25 cellular contexts compared by ENCODE assay signal in genomic region chr19:7907122-7907521, GRCh38. TPM values are rescaled to one million over a fixed set of nuclear protein-coding genes. Genes with fewer than 3 reads are reported as not detected.
A peak's percentile ranks its signal among the peaks of the same experiment; 100 is the strongest.
DNase-seq lines count a peak whose midpoint lies in the region; ATAC-seq and TF ChIP-seq lines count a peak whose summit lies in the region.
"Had no signal": no experiment of that assay in that cellular context is flagged by ENCODE, and none has a peak within 500 bp of the region (broad histone marks: within the 10 kb centered on the region; RNA-seq: fewer than 3 reads in every experiment).

No MANE protein-coding gene starts in this region.

- WGBS in heart left ventricle, 4 donors: 93 to 95% (median 94%) methylated on average over 19 of the region's 19 CpGs

- ATAC-seq in Right ventricle myocardium inferior (no peak), heart left ventricle (no peak), HG02571 (IDR thresholded peaks at IDR 0.05; ENCODE audit: unreplicated experiment) (no peak)
- no peak for ATAC-seq in central memory CD8-positive, alpha-beta T cell (replicated peaks; ENCODE audit: extremely low read depth, poor library complexity, severe bottlenecking)
- ATAC-seq: A549, GM23338, left lobe of liver, Panc1, psoas muscle had no signal

- H3K27me3 ChIP-seq in heart left ventricle: no peaks in the 10 kb centered on the region
- H3K27me3 ChIP-seq in osteoblast (ENCODE audit: insufficient read depth, low read length): no peaks in the 10 kb centered on the region
- H3K27me3 ChIP-seq: BE2C, dorsolateral prefrontal cortex, SJSA1 had no signal

- H3K36me3 ChIP-seq in heart left ventricle (peaks cover 12 to 44% (median 24%) of the 10 kb centered on the region in 9 donors), osteoblast (ENCODE audit: insufficient read depth, low read length) (peaks cover 11% of the 10 kb centered on the region)

- peaks cover 42% of the 10 kb centered on the region for H3K36me3 Mint-ChIP-seq in central memory CD8-positive, alpha-beta T cell (ENCODE audit: insufficient read depth)

- H3K4me3 Mint-ChIP-seq in central memory CD8-positive, alpha-beta T cell: no peak overlapping the region
- H3K4me3 Mint-ChIP-seq: activated T-cell treated with anti-CD3 and anti-CD28 coated beads, Interleukin-2, amount 50 U/mL, for 24 hours; GM23338; neural crest cell had no signal

- no peak for TF ChIP-seq CTCF in heart left ventricle (IDR thresholded peaks at IDR 0.05)
- no peak for TF ChIP-seq CTCF in osteoblast (IDR thresholded peaks at IDR 0.05; ENCODE audit: extremely low read depth, low read depth, low read length)

- peaks cover 42% of the 10 kb centered on the region for H3K4me1 Mint-ChIP-seq in central memory CD8-positive, alpha-beta T cell

- peaks cover 49% of the 10 kb centered on the region for H3K79me2 ChIP-seq in osteoblast (ENCODE audit: insufficient read depth, low read length)

- H3K9me3 ChIP-seq in heart left ventricle (no peaks in the 10 kb centered on the region), osteoblast (ENCODE audit: low read depth, low read length) (no peaks in the 10 kb centered on the region)
- H3K9me3 ChIP-seq: A549, BE2C, psoas muscle, SJSA1 had no signal

- no peak for TF ChIP-seq POLR2A in heart left ventricle (IDR thresholded peaks at IDR 0.05)

- intact Hi-C loops in Right ventricle myocardium inferior (cut with DNase I): no loop called here
- intact Hi-C loops in heart left ventricle (cut with DNase I): loop anchor here in 2 of 10 donors (10.0 kb wide), 2 partner anchors 52 to 252 kb away; no protein-coding TSS in a partner anchor

- DNase-seq in Right ventricle myocardium inferior (ENCODE audit: missing footprints) (peak; percentile 63), heart left ventricle (no peak), osteoblast (ENCODE audit: insufficient read length, low spot score, missing footprints) (peak; percentile 64), NK-92 (lab: John Stamatoyannopoulos, UW; ENCODE audit: unreplicated experiment) (no peak)
- no peak for DNase-seq in central memory CD8-positive, alpha-beta T cell (ENCODE audit: low spot score in 2 of 2)
- DNase-seq: activated naive CD4-positive, alpha-beta T cell treated with Interleukin-2 at 50 U/mL for 16 hours; activated T-cell treated with anti-CD3 and anti-CD28 coated beads, Interleukin-2, amount 50 U/mL, for 24 hours; BE2C; COR-L47; dorsolateral prefrontal cortex; midbrain; NCI-H1417; NCI-H2081 treated with DMSO at 0.1 percent for 48 hours; NK-92 treated with Interleukin-12 subunit alpha and Interleukin-12 subunit beta, amount 100 ng/mL, for 24 hours; psoas muscle; T-helper 1 cell had no signal

- H3K27me3 Mint-ChIP-seq in central memory CD8-positive, alpha-beta T cell: no peaks in the 10 kb centered on the region
- H3K27me3 Mint-ChIP-seq: activated T-cell treated with anti-CD3 and anti-CD28 coated beads, Interleukin-2, amount 50 U/mL, for 24 hours had no signal

- no peak overlapping the region for H3K4me3 ChIP-seq in heart left ventricle
- no peak overlapping the region for H3K4me3 ChIP-seq in osteoblast (ENCODE audit: insufficient read depth, low read length)
- H3K4me3 ChIP-seq: A549, dorsolateral prefrontal cortex, GM23338, psoas muscle, SJSA1 had no signal

- no peak overlapping the region for H3K27ac ChIP-seq in heart left ventricle
- H3K27ac ChIP-seq in osteoblast (ENCODE audit: low read depth, low read length): no peak overlapping the region
- H3K27ac ChIP-seq: A549, HL-60, psoas muscle, SJSA1 had no signal

- H3K9me3 Mint-ChIP-seq in central memory CD8-positive, alpha-beta T cell: no peaks in the 10 kb centered on the region
- H3K9me3 Mint-ChIP-seq: activated T-cell treated with anti-CD3 and anti-CD28 coated beads, Interleukin-2, amount 50 U/mL, for 24 hours; neural crest cell had no signal

- no peak overlapping the region for H3K4me2 ChIP-seq in osteoblast (ENCODE audit: insufficient read depth, low read length)
- H3K4me2 ChIP-seq: A549, GM23338 had no signal

- H3K27ac Mint-ChIP-seq in central memory CD8-positive, alpha-beta T cell (ENCODE audit: low read depth): peak overlapping the region; percentile 62
- H3K27ac Mint-ChIP-seq: activated T-cell treated with anti-CD3 and anti-CD28 coated beads, Interleukin-2, amount 50 U/mL, for 24 hours; GM23338 had no signal

- H3K4me1 ChIP-seq in heart left ventricle (peaks cover 0 to 61% (median 36%) of the 10 kb centered on the region in 12 donors), osteoblast (ENCODE audit: insufficient read depth, low read length) (peaks cover 16% of the 10 kb centered on the region)
- H3K4me1 ChIP-seq: BE2C had no signal

- H4K20me1 ChIP-seq in osteoblast (ENCODE audit: insufficient read depth, low read length): peaks cover 38% of the 10 kb centered on the region

- no peak overlapping the region for H2AFZ ChIP-seq in osteoblast (ENCODE audit: low read length)
- H2AFZ ChIP-seq: GM23338 had no signal

RNA-seq across cellular contexts. Expression of gene MAP2K7, which starts 3.4 kb away (rescaled TPM):
- 28.0 TPM for total RNA-seq in Right ventricle myocardium inferior
- total RNA-seq in heart left ventricle: 10 to 100 TPM; 11.6 to 26.6 (median 23.5) TPM
- polyA plus RNA-seq in heart left ventricle: 10 to 100 TPM; 22.2 to 35.5 TPM
- total RNA-seq in osteoblast: 12.4 and 14.8 TPM in 2 replicates

RNA-seq across cellular contexts. Expression of gene TGFBR3L, which starts 7.5 kb away (rescaled TPM):
- total RNA-seq in Right ventricle myocardium inferior (7.2 TPM), heart left ventricle (10 to 100 TPM in 2 of 9 donors, 1 to 10 TPM in 7; 3.6 to 41.2 (median 8.0) TPM), osteoblast (under 0.01 TPM in 1 of 2 replicates, not detected in the other)
- polyA plus RNA-seq in heart left ventricle: 1 to 10 TPM in 1 of 2 donors, under 1 TPM in 1; 0.76 to 3.5 TPM
- total RNA-seq: SJSA1, urinary bladder had no signal

RNA-seq across cellular contexts. Expression of gene SNAPC2, which starts 13.0 kb away (rescaled TPM):
- total RNA-seq in Right ventricle myocardium inferior (10.3 TPM), heart left ventricle (10 to 100 TPM in 4 of 9 donors, 1 to 10 TPM in 5; 6.8 to 16.7 (median 9.3) TPM), osteoblast (16.8 and 18.5 TPM in 2 replicates)
- 10 to 100 TPM; 10.4 to 28.9 TPM for polyA plus RNA-seq in heart left ventricle

RNA-seq across cellular contexts. Expression of gene LRRC8E, which starts 18.8 kb away (rescaled TPM):
- 2.5 TPM for total RNA-seq in Right ventricle myocardium inferior
- total RNA-seq in heart left ventricle: 1 to 10 TPM in 4 of 9 donors, under 1 TPM in 5; 0.17 to 2.2 (median 1.00) TPM
- 1 to 10 TPM in 1 of 2 donors, under 1 TPM in 1; 0.27 to 2.6 TPM for polyA plus RNA-seq in heart left ventricle
- 10.5 and 17.4 TPM in 2 replicates for total RNA-seq in osteoblast

RNA-seq across cellular contexts. Expression of gene CTXN1, which starts 18.8 kb away (rescaled TPM):
- total RNA-seq in Right ventricle myocardium inferior (0.19 TPM), heart left ventricle (1 to 10 TPM in 2 of 9 donors, under 1 TPM in 5, not detected in 2; 0.21 to 3.3 (median 0.32) TPM), osteoblast (1.5 and 2.5 TPM in 2 replicates)
- polyA plus RNA-seq in heart left ventricle: under 1 TPM in 1 of 2 donors, not detected in 1; 0.87 TPM
- total RNA-seq: left lobe of liver, SJSA1 had no signal

Comparison
In these comparisons a context has a peak if more than half of its experiments do, and no peak if none do; other contexts are left out.
1. DNase-seq: peak in Right ventricle myocardium inferior (single experiment) and osteoblast (single experiment); none in heart left ventricle (0 of 5), central memory CD8-positive, alpha-beta T cell (0 of 2) and NK-92 (single experiment).